ENCODE assay signal across 7 cellular contexts in the genomic region with DNA sequence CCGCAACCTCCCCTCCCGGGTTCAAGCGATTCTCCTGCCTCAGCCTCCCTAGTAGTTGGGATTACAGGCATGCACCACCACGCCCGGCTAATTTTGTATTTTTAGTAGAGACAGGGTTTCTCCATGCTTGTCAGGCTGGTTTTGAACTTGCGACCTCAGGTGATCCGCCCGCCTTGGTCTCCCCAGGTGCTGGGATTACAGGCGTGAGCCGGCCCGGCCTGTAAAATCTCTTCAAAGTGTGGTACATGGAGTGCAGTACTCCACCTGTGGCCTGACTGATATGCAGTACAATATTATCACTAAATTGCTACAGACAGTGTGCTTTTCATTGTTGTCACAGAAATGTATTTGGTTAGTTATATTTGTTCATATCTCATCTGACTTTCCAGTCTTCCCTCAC. TPM values are rescaled to one million over a fixed set of nuclear protein-coding genes. Genes with fewer than 3 reads are reported as not detected.
DNase-seq lines count a peak whose midpoint lies in the region; ATAC-seq and TF ChIP-seq lines count a peak whose summit lies in the region.
"Not testable (repeated sequence)": the region's sequence is repeated elsewhere in the genome, so short reads cannot be mapped to it uniquely, and the experiment has no call there.

No MANE protein-coding gene starts in this region.

- BruUV-seq in PC-9 (replicated peaks; lab: Mats Ljungman, UMichigan), result TSS peak; percentile 28

- H4K20me1 ChIP-seq in PC-9 (ENCODE audit: insufficient read depth), result not testable (repeated sequence)

- peaks cover 17% of the 10 kb centered on the region for H3K79me2 ChIP-seq in PC-9 (ENCODE audit: low read depth)

- H3K9me3 ChIP-seq in PC-9 (ENCODE audit: insufficient read depth, low read depth); body of pancreas; right lobe of liver: not testable (repeated sequence)

- H2AFZ ChIP-seq in PC-9, result not testable (repeated sequence)

- not testable (repeated sequence) for H3F3A ChIP-seq in PC-9 (ENCODE audit: insufficient read depth, low read depth)

- H3K4me2 ChIP-seq in PC-9, result not testable (repeated sequence)

- WGBS in body of pancreas, 2 donors, result 95% methylated on average over 3 of the region's 11 CpGs; no CpG with 5 or more reads in 1 of the 2 donors
- no CpG with 5 or more reads among the region's 11 CpGs for WGBS in right lobe of liver (ENCODE audit: insufficient coverage, low coverage, low lambda C conversion rate, missing lambda C conversion rate)

- peak overlapping the region; percentile 87 for H3K27ac Mint-ChIP-seq in central memory CD8-positive, alpha-beta T cell (ENCODE audit: low read depth)
- not testable (repeated sequence) for H3K27ac Mint-ChIP-seq in stimulated activated effector memory CD8-positive, alpha-beta T cell treated with anti-CD3 and anti-CD28 coated beads, Interleukin-12 subunit alpha, Interleukin-12 subunit beta, amount 100 ng/mL, for 72 hours

- H3K36me3 ChIP-seq in PC-9 (ENCODE audit: low read depth); body of pancreas (replicated peaks in 1 of 2; ENCODE audit: insufficient read depth in 1 of 2, low read depth in 2 of 2); right lobe of liver: not testable (repeated sequence)

- TF ChIP-seq POLR2A in body of pancreas (IDR thresholded peaks at IDR 0.05); right lobe of liver (IDR thresholded peaks at IDR 0.05): not testable (repeated sequence)

- intact Hi-C loops in PC-9 (cut with micrococcal nuclease; ENCODE audit: unreplicated experiment); body of pancreas (cut with DNase I); right lobe of liver (cut with DNase I): not testable (repeated sequence)

- H3K27me3 ChIP-seq in PC-9 (ENCODE audit: insufficient read depth, low read depth); body of pancreas; right lobe of liver: not testable (repeated sequence)

- H3K36me3 Mint-ChIP-seq in central memory CD8-positive, alpha-beta T cell (ENCODE audit: insufficient read depth); stimulated activated effector memory CD8-positive, alpha-beta T cell treated with anti-CD3 and anti-CD28 coated beads, Interleukin-12 subunit alpha, Interleukin-12 subunit beta, amount 100 ng/mL, for 72 hours: not testable (repeated sequence)

- H3K4me3 ChIP-seq in PC-9, body of pancreas, right lobe of liver: not testable (repeated sequence)

- not testable (repeated sequence) for H3K9me2 ChIP-seq in PC-9 (ENCODE audit: insufficient read depth)

- not testable (repeated sequence) for H3K4me1 ChIP-seq in PC-9 (replicated peaks; ENCODE audit: insufficient read depth); right lobe of liver
- peaks cover 13% of the 10 kb centered on the region for H3K4me1 ChIP-seq in body of pancreas

- H3K27me3 Mint-ChIP-seq in central memory CD8-positive, alpha-beta T cell, result not testable (repeated sequence)

- peaks cover 26% of the 10 kb centered on the region for H3K4me1 Mint-ChIP-seq in central memory CD8-positive, alpha-beta T cell
- H3K4me1 Mint-ChIP-seq in stimulated activated effector memory CD8-positive, alpha-beta T cell treated with anti-CD3 and anti-CD28 coated beads, Interleukin-12 subunit alpha, Interleukin-12 subunit beta, amount 100 ng/mL, for 72 hours, result peaks cover 20% of the 10 kb centered on the region

- CTCF ChIA-PET in PC-9 (lab: Charles Lee), result not testable (repeated sequence)

- POLR2A ChIA-PET in PC-9 (lab: Charles Lee; ENCODE audit: unreplicated experiment), result not testable (repeated sequence)

- peak; percentile 11 for ATAC-seq in GM18517 (IDR thresholded peaks at IDR 0.05; ENCODE audit: unreplicated experiment)
- peak; percentile 16 for ATAC-seq in GM19395 (IDR thresholded peaks at IDR 0.05; ENCODE audit: unreplicated experiment)
- peak; percentile 5 for ATAC-seq in body of pancreas
- ATAC-seq in central memory CD8-positive, alpha-beta T cell (replicated peaks; ENCODE audit: extremely low read depth, poor library complexity, severe bottlenecking); right lobe of liver; stimulated activated effector memory CD8-positive, alpha-beta T cell treated with anti-CD3 and anti-CD28 coated beads, Interleukin-12 subunit alpha, Interleukin-12 subunit beta, amount 100 ng/mL, for 72 hours: not testable (repeated sequence)

- not testable (repeated sequence) for DNase-seq in PC-9; central memory CD8-positive, alpha-beta T cell (ENCODE audit: low spot score in 2 of 2); stimulated activated effector memory CD8-positive, alpha-beta T cell treated with anti-CD3 and anti-CD28 coated beads, Interleukin-12 subunit alpha, Interleukin-12 subunit beta, amount 100 ng/mL, for 72 hours (ENCODE audit: low spot score in 2 of 2)
- DNase-seq in body of pancreas (peak in 3 of 4 donors; percentile 7 to 25 (median 16)), right lobe of liver (peak in 2 of 3 donors; percentile 18 to 40)

- not testable (repeated sequence) for H3K9me3 Mint-ChIP-seq in central memory CD8-positive, alpha-beta T cell; stimulated activated effector memory CD8-positive, alpha-beta T cell treated with anti-CD3 and anti-CD28 coated beads, Interleukin-12 subunit alpha, Interleukin-12 subunit beta, amount 100 ng/mL, for 72 hours

- not testable (repeated sequence) for TF ChIP-seq CTCF in PC-9 (conservative IDR thresholded peaks at IDR 0.05); body of pancreas (IDR thresholded peaks at IDR 0.05); right lobe of liver (IDR thresholded peaks at IDR 0.05)

- H3K27ac ChIP-seq in PC-9, body of pancreas, right lobe of liver: not testable (repeated sequence)

- not testable (repeated sequence) for H3K4me3 Mint-ChIP-seq in central memory CD8-positive, alpha-beta T cell
- H3K4me3 Mint-ChIP-seq in stimulated activated effector memory CD8-positive, alpha-beta T cell treated with anti-CD3 and anti-CD28 coated beads, Interleukin-12 subunit alpha, Interleukin-12 subunit beta, amount 100 ng/mL, for 72 hours, result peak overlapping the region; percentile 71

RNA-seq across cellular contexts. Expression of gene GPR89A, which starts 0.5 kb away (rescaled TPM):
- total RNA-seq in PC-9 (2021) (20.4 and 22.5 TPM in 2 replicates), body of pancreas (10 to 100 TPM; 12.7 to 29.7 TPM), right lobe of liver (10 to 100 TPM; 11.6 to 21.1 (median 15.5) TPM)
